1 cellular context compared by ENCODE assay signal in the genomic region with DNA sequence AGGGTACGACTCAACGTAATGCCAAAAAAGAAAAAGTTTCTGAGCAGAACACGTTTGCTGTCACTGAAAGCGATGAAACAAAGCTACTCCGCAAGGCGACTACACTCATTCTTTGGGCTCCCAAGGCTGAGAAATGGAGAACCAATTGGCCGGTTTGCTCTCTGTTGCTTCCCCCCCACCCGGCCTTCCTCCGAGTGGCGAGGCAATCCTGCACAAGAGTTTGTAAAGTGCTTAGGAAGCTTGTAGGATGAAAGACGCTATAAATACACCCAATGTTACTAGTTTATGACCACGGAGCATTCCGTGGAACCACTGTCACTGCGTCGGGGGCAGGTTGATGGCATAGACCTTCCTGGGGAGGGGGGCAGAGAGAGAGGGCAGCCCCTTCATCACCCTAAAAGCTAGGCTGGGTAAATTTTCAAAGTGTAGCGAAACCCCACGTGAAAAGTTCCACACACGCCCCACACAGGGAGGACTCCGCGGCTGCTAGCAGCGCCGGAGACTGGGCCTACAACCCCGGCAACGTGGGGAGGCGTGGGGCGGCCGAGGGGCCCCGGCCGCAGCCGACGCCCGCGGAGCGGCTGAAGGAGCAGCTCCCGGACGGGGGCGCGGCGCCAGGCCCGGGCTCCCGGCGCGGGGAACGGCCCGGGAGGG.
TF ChIP-seq lines count a peak whose summit lies in the region.

No MANE protein-coding gene starts in this region.

TF ChIP-seq in HepG2, 621 proteins besides CTCF, POLR2A, EP300 and RAD21 (continued from another document and continues in another):
- TF ChIP-seq ZNF513 (CRISPR knock-in tag; conservative IDR thresholded peaks at IDR 0.05) (no peak), KDM5B (CRISPR knock-in tag; IDR thresholded peaks at IDR 0.05; ENCODE audit: borderline replicate concordance) (peak; percentile 28; the same call in 1 of the 2 replicates), ZNF589 (CRISPR knock-in tag; conservative IDR thresholded peaks at IDR 0.05) (no peak), MXI1 (IDR thresholded peaks at IDR 0.05; ENCODE audit: borderline replicate concordance, low read depth, low read length) (0 out of 3 replicates have a peak, but pooled peaks have one; percentile 11), SOX6 (IDR thresholded peaks at IDR 0.05) (no peak), SOX6 (CRISPR knock-in tag; IDR thresholded peaks at IDR 0.05) (peak; percentile 41; the same call in 1 of the 2 replicates), SALL1 (CRISPR knock-in tag; IDR thresholded peaks at IDR 0.05) (peak; percentile 0; the same call in 1 of the 2 replicates), CCAR2 (optimal IDR thresholded peaks at IDR 0.05; ENCODE audit: low read depth, low read length) (no peak), CHCHD3 (CRISPR knock-in tag; IDR thresholded peaks at IDR 0.05) (0 out of 2 replicates have a peak, but pooled peaks have one; percentile 41), ZNF468 (CRISPR knock-in tag; IDR thresholded peaks at IDR 0.05) (no peak), HDAC1 (CRISPR knock-in tag; IDR thresholded peaks at IDR 0.05) (peak; percentile 49; the same call in 1 of the 2 replicates), ARID4A (CRISPR knock-in tag; IDR thresholded peaks at IDR 0.05; ENCODE audit: borderline replicate concordance) (peak; percentile 59; the same call in 1 of the 2 replicates), ATF1 (CRISPR knock-in tag; IDR thresholded peaks at IDR 0.05) (no peak), KDM1A (CRISPR knock-in tag; IDR thresholded peaks at IDR 0.05) (no peak), ZNF160 (CRISPR knock-in tag; IDR thresholded peaks at IDR 0.05) (no peak), MEF2D (CRISPR knock-in tag; IDR thresholded peaks at IDR 0.05) (no peak), ATF7-NPFF (CRISPR knock-in tag; IDR thresholded peaks at IDR 0.05; ENCODE audit: low read depth) (peak; percentile 49; the same call in 1 of the 2 replicates), REPIN1 (CRISPR knock-in tag; IDR thresholded peaks at IDR 0.05; ENCODE audit: borderline replicate concordance, low read depth) (0 out of 2 replicates have a peak, but pooled peaks have one; percentile 36), ZZZ3 (CRISPR knock-in tag; IDR thresholded peaks at IDR 0.05; ENCODE audit: borderline replicate concordance) (no peak), KDM2A (CRISPR knock-in tag; IDR thresholded peaks at IDR 0.05; ENCODE audit: borderline replicate concordance, low read depth) (peak; percentile 17; the same call in 1 of the 2 replicates), ZNF782 (CRISPR knock-in tag; IDR thresholded peaks at IDR 0.05; ENCODE audit: borderline replicate concordance) (0 out of 2 replicates have a peak, but pooled peaks have one; percentile 1), HOXD1 (CRISPR knock-in tag; IDR thresholded peaks at IDR 0.05) (no peak), HHEX (CRISPR knock-in tag; IDR thresholded peaks at IDR 0.05) (no peak), NCOA5 (CRISPR knock-in tag; IDR thresholded peaks at IDR 0.05) (no peak), ZNF430 (CRISPR knock-in tag; IDR thresholded peaks at IDR 0.05) (peak; percentile 29; the same call in 1 of the 2 replicates), ZNF816 (CRISPR knock-in tag; IDR thresholded peaks at IDR 0.05; ENCODE audit: borderline replicate concordance) (peak; percentile 76; the same call in 1 of the 2 replicates), ZNF615 (CRISPR knock-in tag; IDR thresholded peaks at IDR 0.05; ENCODE audit: borderline replicate concordance) (no peak), TEAD2 (CRISPR knock-in tag; IDR thresholded peaks at IDR 0.05) (no peak), MLLT10 (CRISPR knock-in tag; IDR thresholded peaks at IDR 0.05) (no peak), IRX3 (CRISPR knock-in tag; IDR thresholded peaks at IDR 0.05; ENCODE audit: borderline replicate concordance, low read depth) (no peak), MYC (CRISPR knock-in tag; IDR thresholded peaks at IDR 0.05; ENCODE audit: borderline replicate concordance) (no peak), ZNF296 (CRISPR knock-in tag; conservative IDR thresholded peaks at IDR 0.05) (0 out of 2 replicates have a peak, but pooled peaks have one; percentile 13)
- TF ChIP-seq, protein P1, sequence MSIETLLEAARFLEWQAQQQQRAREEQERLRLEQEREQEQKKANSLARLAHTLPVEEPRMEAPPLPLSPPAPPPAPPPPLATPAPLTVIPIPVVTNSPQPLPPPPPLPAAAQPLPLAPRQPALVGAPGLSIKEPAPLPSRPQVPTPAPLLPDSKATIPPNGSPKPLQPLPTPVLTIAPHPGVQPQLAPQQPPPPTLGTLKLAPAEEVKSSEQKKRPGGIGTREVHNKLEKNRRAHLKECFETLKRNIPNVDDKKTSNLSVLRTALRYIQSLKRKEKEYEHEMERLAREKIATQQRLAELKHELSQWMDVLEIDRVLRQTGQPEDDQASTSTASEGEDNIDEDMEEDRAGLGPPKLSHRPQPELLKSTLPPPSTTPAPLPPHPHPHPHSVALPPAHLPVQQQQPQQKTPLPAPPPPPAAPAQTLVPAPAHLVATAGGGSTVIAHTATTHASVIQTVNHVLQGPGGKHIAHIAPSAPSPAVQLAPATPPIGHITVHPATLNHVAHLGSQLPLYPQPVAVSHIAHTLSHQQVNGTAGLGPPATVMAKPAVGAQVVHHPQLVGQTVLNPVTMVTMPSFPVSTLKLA (IDR thresholded peaks at IDR 0.05), result no peak
- TF ChIP-seq, protein P2, sequence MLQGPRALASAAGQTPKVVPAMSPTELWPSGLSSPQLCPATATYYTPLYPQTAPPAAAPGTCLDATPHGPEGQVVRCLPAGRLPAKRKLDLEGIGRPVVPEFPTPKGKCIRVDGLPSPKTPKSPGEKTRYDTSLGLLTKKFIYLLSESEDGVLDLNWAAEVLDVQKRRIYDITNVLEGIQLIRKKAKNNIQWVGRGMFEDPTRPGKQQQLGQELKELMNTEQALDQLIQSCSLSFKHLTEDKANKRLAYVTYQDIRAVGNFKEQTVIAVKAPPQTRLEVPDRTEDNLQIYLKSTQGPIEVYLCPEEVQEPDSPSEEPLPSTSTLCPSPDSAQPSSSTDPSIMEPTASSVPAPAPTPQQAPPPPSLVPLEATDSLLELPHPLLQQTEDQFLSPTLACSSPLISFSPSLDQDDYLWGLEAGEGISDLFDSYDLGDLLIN (CRISPR knock-in tag; IDR thresholded peaks at IDR 0.05; ENCODE audit: borderline replicate concordance), result no peak
- TF ChIP-seq, protein P3, sequence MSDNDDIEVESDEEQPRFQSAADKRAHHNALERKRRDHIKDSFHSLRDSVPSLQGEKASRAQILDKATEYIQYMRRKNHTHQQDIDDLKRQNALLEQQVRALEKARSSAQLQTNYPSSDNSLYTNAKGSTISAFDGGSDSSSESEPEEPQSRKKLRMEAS (IDR thresholded peaks at IDR 0.05), result 0 out of 2 replicates have a peak, but pooled peaks have one; percentile 25
- TF ChIP-seq, protein P4, sequence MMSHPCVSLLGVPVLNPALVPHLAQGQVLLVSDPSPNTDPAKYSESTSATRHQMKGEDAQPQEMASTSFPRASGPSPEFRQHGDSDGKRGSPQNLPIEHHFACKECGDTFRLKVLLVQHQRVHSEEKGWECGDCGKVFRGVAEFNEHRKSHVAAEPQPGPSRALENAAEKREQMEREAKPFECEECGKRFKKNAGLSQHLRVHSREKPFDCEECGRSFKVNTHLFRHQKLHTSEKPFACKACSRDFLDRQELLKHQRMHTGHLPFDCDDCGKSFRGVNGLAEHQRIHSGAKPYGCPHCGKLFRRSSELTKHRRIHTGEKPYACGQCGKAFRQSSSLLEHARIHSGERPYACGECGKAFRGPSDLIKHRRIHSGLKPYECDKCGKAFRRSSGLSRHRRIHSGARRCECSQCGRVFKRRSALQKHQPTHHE (CRISPR knock-in tag; IDR thresholded peaks at IDR 0.05; ENCODE audit: borderline replicate concordance), result peak; percentile 8; the same call in 1 of the 2 replicates
- TF ChIP-seq, protein P5, sequence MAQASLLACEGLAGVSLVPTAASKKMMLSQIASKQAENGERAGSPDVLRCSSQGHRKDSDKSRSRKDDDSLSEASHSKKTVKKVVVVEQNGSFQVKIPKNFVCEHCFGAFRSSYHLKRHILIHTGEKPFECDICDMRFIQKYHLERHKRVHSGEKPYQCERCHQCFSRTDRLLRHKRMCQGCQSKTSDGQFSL (CRISPR knock-in tag; IDR thresholded peaks at IDR 0.05), result peak; percentile 93
- TF ChIP-seq, protein P6, sequence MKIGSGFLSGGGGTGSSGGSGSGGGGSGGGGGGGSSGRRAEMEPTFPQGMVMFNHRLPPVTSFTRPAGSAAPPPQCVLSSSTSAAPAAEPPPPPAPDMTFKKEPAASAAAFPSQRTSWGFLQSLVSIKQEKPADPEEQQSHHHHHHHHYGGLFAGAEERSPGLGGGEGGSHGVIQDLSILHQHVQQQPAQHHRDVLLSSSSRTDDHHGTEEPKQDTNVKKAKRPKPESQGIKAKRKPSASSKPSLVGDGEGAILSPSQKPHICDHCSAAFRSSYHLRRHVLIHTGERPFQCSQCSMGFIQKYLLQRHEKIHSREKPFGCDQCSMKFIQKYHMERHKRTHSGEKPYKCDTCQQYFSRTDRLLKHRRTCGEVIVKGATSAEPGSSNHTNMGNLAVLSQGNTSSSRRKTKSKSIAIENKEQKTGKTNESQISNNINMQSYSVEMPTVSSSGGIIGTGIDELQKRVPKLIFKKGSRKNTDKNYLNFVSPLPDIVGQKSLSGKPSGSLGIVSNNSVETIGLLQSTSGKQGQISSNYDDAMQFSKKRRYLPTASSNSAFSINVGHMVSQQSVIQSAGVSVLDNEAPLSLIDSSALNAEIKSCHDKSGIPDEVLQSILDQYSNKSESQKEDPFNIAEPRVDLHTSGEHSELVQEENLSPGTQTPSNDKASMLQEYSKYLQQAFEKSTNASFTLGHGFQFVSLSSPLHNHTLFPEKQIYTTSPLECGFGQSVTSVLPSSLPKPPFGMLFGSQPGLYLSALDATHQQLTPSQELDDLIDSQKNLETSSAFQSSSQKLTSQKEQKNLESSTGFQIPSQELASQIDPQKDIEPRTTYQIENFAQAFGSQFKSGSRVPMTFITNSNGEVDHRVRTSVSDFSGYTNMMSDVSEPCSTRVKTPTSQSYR (CRISPR knock-in tag; IDR thresholded peaks at IDR 0.05; ENCODE audit: borderline replicate concordance), result peak; percentile 29; the same call in 1 of the 2 replicates
- TF ChIP-seq, protein P7, sequence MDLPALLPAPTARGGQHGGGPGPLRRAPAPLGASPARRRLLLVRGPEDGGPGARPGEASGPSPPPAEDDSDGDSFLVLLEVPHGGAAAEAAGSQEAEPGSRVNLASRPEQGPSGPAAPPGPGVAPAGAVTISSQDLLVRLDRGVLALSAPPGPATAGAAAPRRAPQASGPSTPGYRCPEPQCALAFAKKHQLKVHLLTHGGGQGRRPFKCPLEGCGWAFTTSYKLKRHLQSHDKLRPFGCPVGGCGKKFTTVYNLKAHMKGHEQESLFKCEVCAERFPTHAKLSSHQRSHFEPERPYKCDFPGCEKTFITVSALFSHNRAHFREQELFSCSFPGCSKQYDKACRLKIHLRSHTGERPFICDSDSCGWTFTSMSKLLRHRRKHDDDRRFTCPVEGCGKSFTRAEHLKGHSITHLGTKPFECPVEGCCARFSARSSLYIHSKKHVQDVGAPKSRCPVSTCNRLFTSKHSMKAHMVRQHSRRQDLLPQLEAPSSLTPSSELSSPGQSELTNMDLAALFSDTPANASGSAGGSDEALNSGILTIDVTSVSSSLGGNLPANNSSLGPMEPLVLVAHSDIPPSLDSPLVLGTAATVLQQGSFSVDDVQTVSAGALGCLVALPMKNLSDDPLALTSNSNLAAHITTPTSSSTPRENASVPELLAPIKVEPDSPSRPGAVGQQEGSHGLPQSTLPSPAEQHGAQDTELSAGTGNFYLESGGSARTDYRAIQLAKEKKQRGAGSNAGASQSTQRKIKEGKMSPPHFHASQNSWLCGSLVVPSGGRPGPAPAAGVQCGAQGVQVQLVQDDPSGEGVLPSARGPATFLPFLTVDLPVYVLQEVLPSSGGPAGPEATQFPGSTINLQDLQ (CRISPR knock-in tag; IDR thresholded peaks at IDR 0.05), result 0 out of 2 replicates have a peak, but pooled peaks have one; percentile 77
